1 cellular context compared by ENCODE assay signal in the genomic region with DNA sequence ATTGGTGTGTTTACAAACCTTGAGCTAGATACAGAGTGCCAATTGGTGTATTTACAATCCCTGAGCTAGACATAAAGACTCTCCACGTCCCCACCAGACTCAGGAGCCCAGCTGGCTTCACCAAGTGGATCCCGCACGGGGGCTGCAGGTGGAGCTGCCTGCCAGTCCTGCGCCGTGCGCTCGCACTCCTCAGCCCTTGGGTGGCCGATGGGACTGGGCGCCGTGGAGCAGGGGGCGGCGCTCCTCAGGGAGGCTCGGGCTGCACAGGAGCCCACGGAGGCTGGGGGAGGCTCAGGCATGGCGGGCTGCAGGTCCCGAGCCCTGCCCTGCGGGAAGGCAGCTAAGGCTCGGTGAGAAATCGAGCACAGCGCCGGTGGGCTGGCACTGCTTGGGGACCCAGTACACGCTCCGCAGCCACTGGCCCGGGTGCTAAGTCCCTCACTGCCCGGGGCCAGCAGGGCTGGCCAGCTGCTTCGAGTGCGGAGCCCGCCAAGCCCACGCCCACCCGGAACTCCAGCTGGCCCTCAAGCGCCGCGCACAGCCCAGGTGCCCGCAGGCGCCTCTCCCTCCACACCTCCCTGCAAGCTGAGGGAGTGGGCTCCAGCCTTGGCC.
A peak's percentile ranks its signal among the peaks of the same experiment; 100 is the strongest.
TF ChIP-seq lines count a peak whose summit lies in the region.

No MANE protein-coding gene starts in this region.

TF ChIP-seq in K562, 482 proteins besides CTCF, POLR2A, EP300 and RAD21:
- TF ChIP-seq, protein P1, sequence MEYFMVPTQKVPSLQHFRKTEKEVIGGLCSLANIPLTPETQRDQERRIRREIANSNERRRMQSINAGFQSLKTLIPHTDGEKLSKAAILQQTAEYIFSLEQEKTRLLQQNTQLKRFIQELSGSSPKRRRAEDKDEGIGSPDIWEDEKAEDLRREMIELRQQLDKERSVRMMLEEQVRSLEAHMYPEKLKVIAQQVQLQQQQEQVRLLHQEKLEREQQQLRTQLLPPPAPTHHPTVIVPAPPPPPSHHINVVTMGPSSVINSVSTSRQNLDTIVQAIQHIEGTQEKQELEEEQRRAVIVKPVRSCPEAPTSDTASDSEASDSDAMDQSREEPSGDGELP (CRISPR knock-in tag; IDR thresholded peaks at IDR 0.05; ENCODE audit: borderline replicate concordance), result peak; percentile 25; the same call in 1 of the 2 replicates
- TF ChIP-seq, protein P2, sequence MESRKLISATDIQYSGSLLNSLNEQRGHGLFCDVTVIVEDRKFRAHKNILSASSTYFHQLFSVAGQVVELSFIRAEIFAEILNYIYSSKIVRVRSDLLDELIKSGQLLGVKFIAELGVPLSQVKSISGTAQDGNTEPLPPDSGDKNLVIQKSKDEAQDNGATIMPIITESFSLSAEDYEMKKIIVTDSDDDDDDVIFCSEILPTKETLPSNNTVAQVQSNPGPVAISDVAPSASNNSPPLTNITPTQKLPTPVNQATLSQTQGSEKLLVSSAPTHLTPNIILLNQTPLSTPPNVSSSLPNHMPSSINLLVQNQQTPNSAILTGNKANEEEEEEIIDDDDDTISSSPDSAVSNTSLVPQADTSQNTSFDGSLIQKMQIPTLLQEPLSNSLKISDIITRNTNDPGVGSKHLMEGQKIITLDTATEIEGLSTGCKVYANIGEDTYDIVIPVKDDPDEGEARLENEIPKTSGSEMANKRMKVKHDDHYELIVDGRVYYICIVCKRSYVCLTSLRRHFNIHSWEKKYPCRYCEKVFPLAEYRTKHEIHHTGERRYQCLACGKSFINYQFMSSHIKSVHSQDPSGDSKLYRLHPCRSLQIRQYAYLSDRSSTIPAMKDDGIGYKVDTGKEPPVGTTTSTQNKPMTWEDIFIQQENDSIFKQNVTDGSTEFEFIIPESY (CRISPR knock-in tag; IDR thresholded peaks at IDR 0.05), result peak; percentile 47; the same call in 1 of the 2 replicates
